ENCODE assay signal across 28 cellular contexts in genomic region chr5:160461378-160461777, GRCh38.
"Had no signal": no experiment of that assay in that cellular context is flagged by ENCODE, and none has a peak within 500 bp of the region (broad histone marks: within the 10 kb centered on the region; RNA-seq: fewer than 3 reads in every experiment).

No MANE protein-coding gene starts in this region.

- H3K9ac ChIP-seq: neural progenitor cell had no signal

- H3K9me3 ChIP-seq: left lung, lower lobe of right lung, neutrophil, ovary, right atrium auricular region, right lobe of liver, transverse colon, upper lobe of left lung, vagina had no signal

- H3K4me1 ChIP-seq: neural progenitor cell, right atrium auricular region, right lobe of liver, vagina had no signal

- H3K4me3 ChIP-seq: left lung, lower lobe of right lung, neural progenitor cell, ovary, right atrium auricular region, right lobe of liver, smooth muscle cell, transverse colon, upper lobe of left lung, vagina had no signal

- FAIRE-seq: islet of Langerhans, kidney had no signal

- H3K36me3 ChIP-seq: left lung, lower lobe of right lung, neural progenitor cell, neutrophil, ovary, right atrium auricular region, right lobe of liver, transverse colon, upper lobe of left lung, vagina had no signal

- H3K4me3 Mint-ChIP-seq: immature natural killer cell; mesothelial cell of epicardium; naive B cell; natural killer cell; nephron progenitor cell; neural progenitor cell; stimulated activated naive CD8-positive, alpha-beta T cell treated with anti-CD3 and anti-CD28 coated beads, Interleukin-15, amount 100 ng/mL, for 72 hours had no signal

- H3K27me3 Mint-ChIP-seq: progenitor cell of endocrine pancreas; stimulated activated naive CD8-positive, alpha-beta T cell treated with anti-CD3 and anti-CD28 coated beads, Interleukin-15, amount 100 ng/mL, for 72 hours had no signal

- H3K27ac Mint-ChIP-seq: immature natural killer cell; mesothelial cell of epicardium; naive B cell; natural killer cell; nephron progenitor cell; neural progenitor cell; progenitor cell of endocrine pancreas; stimulated activated naive CD8-positive, alpha-beta T cell treated with anti-CD3 and anti-CD28 coated beads, Interleukin-15, amount 100 ng/mL, for 72 hours had no signal

- H3K9me3 Mint-ChIP-seq: immature natural killer cell; natural killer cell; stimulated activated naive CD8-positive, alpha-beta T cell treated with anti-CD3 and anti-CD28 coated beads, Interleukin-15, amount 100 ng/mL, for 72 hours had no signal

- H3K36me3 Mint-ChIP-seq: immature natural killer cell, mesothelial cell of epicardium, naive B cell, natural killer cell, neural progenitor cell had no signal

- H3K27ac ChIP-seq: left lung, lower lobe of right lung, neural progenitor cell, neutrophil, ovary, right atrium auricular region, right lobe of liver, transverse colon, upper lobe of left lung, vagina had no signal

- DNase-seq: hypothalamus; immature natural killer cell; kidney; left colon; left lung; lower lobe of right lung; mammary epithelial cell; mesendoderm; naive B cell; natural killer cell; nephron progenitor cell; ovary; right lobe of liver; stimulated activated CD4-positive, alpha-beta T cell treated with anti-CD3 and anti-CD28 coated beads, Interleukin-2, amount 100 ng/mL, for 24 hours; stimulated activated CD4-positive, alpha-beta T cell treated with anti-CD3 and anti-CD28 coated beads, Interleukin-4, amount 100 ng/mL, for 1 hour; stimulated activated naive CD4-positive, alpha-beta T cell treated with Interleukin-2 at 50 U/mL for 16 hours; stimulated activated naive CD8-positive, alpha-beta T cell treated with anti-CD3 and anti-CD28 coated beads, Interleukin-15, amount 100 ng/mL, for 72 hours; substantia nigra; transverse colon; upper lobe of left lung had no signal

- ATAC-seq: left colon; left lung; lower lobe of right lung; natural killer cell; right lobe of liver; stimulated activated naive CD8-positive, alpha-beta T cell treated with anti-CD3 and anti-CD28 coated beads, Interleukin-15, amount 100 ng/mL, for 72 hours had no signal

- H3K4me2 ChIP-seq: neural progenitor cell, smooth muscle cell had no signal

- H2AFZ ChIP-seq: neural progenitor cell had no signal

- H3K27me3 ChIP-seq: left lung, neural progenitor cell, ovary, right atrium auricular region, right lobe of liver, transverse colon, upper lobe of left lung, vagina had no signal
